Comparison of ENCODE assay signal across 21 cellular contexts in genomic region chr9:69471433-69471832, GRCh38.
DNase-seq lines count a peak whose midpoint lies in the region; ATAC-seq and TF ChIP-seq lines count a peak whose summit lies in the region.
"Had no signal": no experiment of that assay in that cellular context is flagged by ENCODE, and none has a peak within 500 bp of the region (broad histone marks: within the 10 kb centered on the region; RNA-seq: fewer than 3 reads in every experiment).

No MANE protein-coding gene starts in this region.

- no peak for ATAC-seq in GM18519 (IDR thresholded peaks at IDR 0.05; ENCODE audit: low FRiP score, unreplicated experiment)
- no peak for ATAC-seq in activated T-cell treated with anti-CD3 and anti-CD28 coated beads, Interleukin-2, amount 50 U/mL, for 72 hours (replicated peaks in 1 of 2)
- ATAC-seq in GM19452 (IDR thresholded peaks at IDR 0.05; ENCODE audit: unreplicated experiment), result no peak
- ATAC-seq: right cardiac atrium had no signal

- no peak for TF ChIP-seq POLR2A in breast epithelium (IDR thresholded peaks at IDR 0.05)

- H3K4me3 ChIP-seq in breast epithelium, result no peak overlapping the region
- no peak overlapping the region for H3K4me3 ChIP-seq in mammary epithelial cell (replicated peaks in 1 of 3; ENCODE audit: insufficient read depth in 1 of 3, low read depth in 2 of 3, low read length in 3 of 3)
- no peak overlapping the region for H3K4me3 ChIP-seq in kidney epithelial cell (ENCODE audit: low read depth, low read length)
- H3K4me3 ChIP-seq: MG63, SJSA1 had no signal

- dilution Hi-C loops in mammary epithelial cell (cut with HindIII; ENCODE audit: low sequenced_read_pairs), result no loop called here

- no peak overlapping the region for H3K27ac Mint-ChIP-seq in MCF 10A (ENCODE audit: low read depth, unreplicated experiment)
- H3K27ac Mint-ChIP-seq in T-helper 2 cell treated with Interferon-gamma antibody and Interleukin-4, amounts not matched to agents 5 μg/mL and 100 μg/mL, for 36 hours, result no peak overlapping the region
- no peak overlapping the region for H3K27ac Mint-ChIP-seq in activated T-cell treated with anti-CD3 and anti-CD28 coated beads, Interleukin-2, amount 50 U/mL, for 72 hours
- H3K27ac Mint-ChIP-seq: CD4-positive, alpha-beta T cell; memory B cell; stimulated activated naive CD8-positive, alpha-beta T cell treated with anti-CD3 and anti-CD28 coated beads, Interleukin-15, Interleukin-2, amounts not matched to agents 100 ng/mL and 50 ng/mL, for 24 hours had no signal

- no peak overlapping the region for H3K4me3 Mint-ChIP-seq in MCF 10A (ENCODE audit: unreplicated experiment)
- no peak overlapping the region for H3K4me3 Mint-ChIP-seq in T-helper 2 cell treated with Interferon-gamma antibody and Interleukin-4, amounts not matched to agents 5 μg/mL and 100 μg/mL, for 36 hours
- H3K4me3 Mint-ChIP-seq in activated T-cell treated with anti-CD3 and anti-CD28 coated beads, Interleukin-2, amount 50 U/mL, for 72 hours, result no peak overlapping the region
- H3K4me3 Mint-ChIP-seq: CD4-positive, alpha-beta T cell; memory B cell; neural crest cell; stimulated activated naive CD8-positive, alpha-beta T cell treated with anti-CD3 and anti-CD28 coated beads, Interleukin-15, Interleukin-2, amounts not matched to agents 100 ng/mL and 50 ng/mL, for 24 hours had no signal

- no peaks in the 10 kb centered on the region for H3K27me3 ChIP-seq in breast epithelium
- H3K27me3 ChIP-seq in mammary epithelial cell (ENCODE audit: insufficient read depth, low read length), result peaks cover 2% of the 10 kb centered on the region
- no peaks in the 10 kb centered on the region for H3K27me3 ChIP-seq in kidney epithelial cell (ENCODE audit: control insufficient read depth, insufficient read depth, low read length)
- H3K27me3 ChIP-seq: MG63, SJSA1 had no signal

- CTCF ChIA-PET in MCF 10A (lab: Yijun Ruan, JAX), result interaction anchor here (0.8 to 1.2 kb wide), 2 partner anchors 49 to 172 kb away, joined by 3 read pairs; no protein-coding TSS in a partner anchor
- CTCF ChIA-PET in mammary epithelial cell (lab: Charles Lee; ENCODE audit: low non-redundant PET), result no interaction called here

- no peaks in the 10 kb centered on the region for H3K79me2 ChIP-seq in mammary epithelial cell (ENCODE audit: insufficient read depth, low read length)

- H3K36me3 Mint-ChIP-seq in MCF 10A (ENCODE audit: insufficient read depth, unreplicated experiment), result no peaks in the 10 kb centered on the region
- no peaks in the 10 kb centered on the region for H3K36me3 Mint-ChIP-seq in T-helper 2 cell treated with Interferon-gamma antibody and Interleukin-4, amounts not matched to agents 5 μg/mL and 100 μg/mL, for 36 hours (ENCODE audit: low read depth)
- no peaks in the 10 kb centered on the region for H3K36me3 Mint-ChIP-seq in activated T-cell treated with anti-CD3 and anti-CD28 coated beads, Interleukin-2, amount 50 U/mL, for 72 hours (ENCODE audit: insufficient read depth in 2 of 2)
- H3K36me3 Mint-ChIP-seq: memory B cell had no signal

- POLR2A ChIA-PET in MCF 10A (lab: Yijun Ruan, JAX), result interaction anchor here (0.7 kb wide), 1 partner anchor 12 kb away, joined by 3 read pairs; no protein-coding TSS in a partner anchor

- H3K9me3 ChIP-seq in breast epithelium (no peaks in the 10 kb centered on the region), mammary epithelial cell (replicated peaks; ENCODE audit: insufficient read depth, low read length) (no peaks in the 10 kb centered on the region)
- H3K9me3 ChIP-seq: MG63, SJSA1 had no signal

- no peak for TF ChIP-seq CTCF in MCF 10A (IDR thresholded peaks at IDR 0.05; ENCODE audit: unreplicated experiment)
- no peak for TF ChIP-seq CTCF in breast epithelium (IDR thresholded peaks at IDR 0.05)
- TF ChIP-seq CTCF in mammary epithelial cell (conservative IDR thresholded peaks at IDR 0.05 in 1 of 2, IDR thresholded peaks at IDR 0.05 in 1 of 2; ENCODE audit: extremely low read depth in 1 of 2, insufficient read depth in 1 of 2, low read depth in 1 of 2, low read length in 2 of 2), result no peak
- no peak for TF ChIP-seq CTCF in kidney epithelial cell (IDR thresholded peaks at IDR 0.05; ENCODE audit: insufficient read depth, low read length, poor library complexity, severe bottlenecking)

- BruUV-seq in MCF 10A (replicated peaks; lab: Mats Ljungman, UMichigan), result no TSS peak
- no TSS peak for BruUV-seq in mammary epithelial cell (replicated peaks; lab: Mats Ljungman, UMichigan)

- no peak overlapping the region for H2AFZ ChIP-seq in mammary epithelial cell (ENCODE audit: low read depth, low read length)

- WGBS in mammary epithelial cell (ENCODE audit: low coverage, missing lambda C conversion rate), result 21% methylated on average over 2 of the region's 2 CpGs

- peaks cover 11% of the 10 kb centered on the region for H3K4me1 Mint-ChIP-seq in MCF 10A (ENCODE audit: insufficient read depth, unreplicated experiment)
- peaks cover 27% of the 10 kb centered on the region for H3K4me1 Mint-ChIP-seq in T-helper 2 cell treated with Interferon-gamma antibody and Interleukin-4, amounts not matched to agents 5 μg/mL and 100 μg/mL, for 36 hours (ENCODE audit: low read depth)
- H3K4me1 Mint-ChIP-seq in activated T-cell treated with anti-CD3 and anti-CD28 coated beads, Interleukin-2, amount 50 U/mL, for 72 hours (ENCODE audit: low read depth), result peaks cover 21% of the 10 kb centered on the region
- H3K4me1 Mint-ChIP-seq: memory B cell had no signal

- H3K9me3 Mint-ChIP-seq in MCF 10A (ENCODE audit: unreplicated experiment), result no peaks in the 10 kb centered on the region
- no peaks in the 10 kb centered on the region for H3K9me3 Mint-ChIP-seq in T-helper 2 cell treated with Interferon-gamma antibody and Interleukin-4, amounts not matched to agents 5 μg/mL and 100 μg/mL, for 36 hours
- no peaks in the 10 kb centered on the region for H3K9me3 Mint-ChIP-seq in activated T-cell treated with anti-CD3 and anti-CD28 coated beads, Interleukin-2, amount 50 U/mL, for 72 hours
- H3K9me3 Mint-ChIP-seq: CD4-positive, alpha-beta T cell; memory B cell; neural crest cell; stimulated activated naive CD8-positive, alpha-beta T cell treated with anti-CD3 and anti-CD28 coated beads, Interleukin-15, Interleukin-2, amounts not matched to agents 100 ng/mL and 50 ng/mL, for 24 hours had no signal

- H4K20me1 ChIP-seq in mammary epithelial cell (ENCODE audit: insufficient read depth, low read length), result no peaks in the 10 kb centered on the region

- H3K36me3 ChIP-seq in breast epithelium (no peaks in the 10 kb centered on the region), mammary epithelial cell (ENCODE audit: insufficient read depth, low read length) (no peaks in the 10 kb centered on the region), kidney epithelial cell (ENCODE audit: control insufficient read depth, insufficient read depth, low read length) (no peaks in the 10 kb centered on the region)
- H3K36me3 ChIP-seq: MG63, SJSA1 had no signal

- no peak overlapping the region for H3K9ac ChIP-seq in mammary epithelial cell (ENCODE audit: insufficient read depth, low read length)

- H3K27me3 Mint-ChIP-seq in MCF 10A (ENCODE audit: insufficient read depth, unreplicated experiment), result no peaks in the 10 kb centered on the region
- peaks cover 9% of the 10 kb centered on the region for H3K27me3 Mint-ChIP-seq in T-helper 2 cell treated with Interferon-gamma antibody and Interleukin-4, amounts not matched to agents 5 μg/mL and 100 μg/mL, for 36 hours (ENCODE audit: low read depth)
- H3K27me3 Mint-ChIP-seq in activated T-cell treated with anti-CD3 and anti-CD28 coated beads, Interleukin-2, amount 50 U/mL, for 72 hours (ENCODE audit: low read depth), result no peaks in the 10 kb centered on the region

- DNase-seq in MCF 10A (ENCODE audit: unreplicated experiment) (peak; percentile 74), breast epithelium (ENCODE audit: low spot score in 2 of 2) (no peak), mammary epithelial cell (peak; percentile 65), kidney epithelial cell (ENCODE audit: low read depth) (peak; percentile 44)
- no peak for DNase-seq in T-helper 2 cell treated with Interferon-gamma antibody and Interleukin-4, amounts not matched to agents 5 μg/mL and 100 μg/mL, for 36 hours (ENCODE audit: low spot score)
- no peak for DNase-seq in activated T-cell treated with anti-CD3 and anti-CD28 coated beads, Interleukin-2, amount 50 U/mL, for 72 hours
- DNase-seq: activated effector memory CD4-positive, alpha-beta T cell treated with Interleukin-2 at 50 U/mL for 16 hours; amygdala; CD4-positive, alpha-beta T cell; DND-41; HCEC 1CT; MG63; NCI-H2029; NCI-H524; right cardiac atrium had no signal

- intact Hi-C loops in MCF 10A (cut with micrococcal nuclease), result no loop called here
- intact Hi-C loops in breast epithelium (cut with DNase I; ENCODE audit: low total_unique reads), result loop anchor here (5.0 kb wide), 1 partner anchor 541 kb away; no protein-coding TSS in a partner anchor
- intact Hi-C loops in mammary epithelial cell (cut with micrococcal nuclease), result no loop called here

- H3K4me1 ChIP-seq in breast epithelium (no peaks in the 10 kb centered on the region), mammary epithelial cell (ENCODE audit: insufficient read depth, low read length) (no peaks in the 10 kb centered on the region)
- H3K4me1 ChIP-seq: SJSA1 had no signal

- H3K27ac ChIP-seq in breast epithelium (no peak overlapping the region), mammary epithelial cell (ENCODE audit: insufficient read depth, low read depth, low read length) (no peak overlapping the region)
- H3K27ac ChIP-seq: SJSA1 had no signal

- no peak overlapping the region for H3K4me2 ChIP-seq in mammary epithelial cell (ENCODE audit: insufficient read depth, low read depth, low read length)

- in situ Hi-C loops in mammary epithelial cell (cut with MboI; ENCODE audit: low sequenced_read_pairs in 2 of 2), result no loop called here

Comparison
In these comparisons a context has a peak if more than half of its experiments do, and no peak if none do; other contexts are left out.
1. DNase-seq: peak in MCF 10A (single experiment), mammary epithelial cell (single experiment) and kidney epithelial cell (single experiment); none in breast epithelium (0 of 2), T-helper 2 cell treated with Interferon-gamma antibody and Interleukin-4, amounts not matched to agents 5 μg/mL and 100 μg/mL, for 36 hours (single experiment) and activated T-cell treated with anti-CD3 and anti-CD28 coated beads, Interleukin-2, amount 50 U/mL, for 72 hours (0 of 2).